ENCODE assay signal across 11 cellular contexts in the genomic region with DNA sequence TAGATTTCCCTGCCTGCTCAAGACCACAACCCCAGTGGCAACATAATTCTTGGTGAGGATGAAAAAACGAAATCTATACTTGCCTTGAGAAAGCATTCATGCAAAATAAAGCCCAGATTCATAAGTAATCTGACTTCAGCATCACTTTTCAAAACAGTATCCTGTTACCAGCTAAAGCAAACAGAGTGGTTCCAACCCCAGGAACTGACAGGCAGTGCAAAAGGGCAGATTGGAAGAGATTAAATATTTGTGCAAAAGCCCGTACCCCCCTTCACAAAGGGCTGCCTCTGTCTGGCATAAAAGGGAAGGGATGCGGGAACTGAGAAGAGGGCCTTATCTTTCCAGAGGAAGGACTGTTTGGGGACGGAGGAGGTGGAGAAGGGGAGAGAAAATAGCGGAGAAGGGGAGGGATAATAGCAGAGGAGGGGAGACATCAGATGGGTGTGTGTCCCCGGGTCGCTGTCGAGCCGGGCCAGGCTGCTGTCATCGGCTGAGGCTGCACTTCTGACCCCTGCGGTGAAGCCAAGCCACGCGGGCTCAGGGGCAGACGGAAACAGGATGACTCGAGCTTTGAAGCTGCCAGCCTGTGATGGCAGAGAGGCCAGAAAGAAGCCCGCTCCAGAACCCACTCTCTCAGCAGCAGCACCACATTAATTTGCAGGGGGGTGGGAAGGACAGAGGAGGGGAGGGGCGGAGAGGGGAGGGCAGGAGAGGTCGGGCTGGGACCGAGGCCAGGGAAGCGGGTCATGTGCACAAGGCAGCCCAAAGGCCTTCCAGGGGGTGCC. TPM values are rescaled to one million over a fixed set of nuclear protein-coding genes. Genes with fewer than 3 reads are reported as not detected.
DNase-seq lines count a peak whose midpoint lies in the region; ATAC-seq and TF ChIP-seq lines count a peak whose summit lies in the region.
"Not testable (repeated sequence)": the region's sequence is repeated elsewhere in the genome, so short reads cannot be mapped to it uniquely, and the experiment has no call there.
"Had no signal": no experiment of that assay in that cellular context is flagged by ENCODE, and none has a peak within 500 bp of the region (broad histone marks: within the 10 kb centered on the region; RNA-seq: fewer than 3 reads in every experiment).

No MANE protein-coding gene starts in this region.

- peaks cover 26% of the 10 kb centered on the region; the same call in 1 of the 2 replicates for H3K27me3 ChIP-seq in SK-N-SH (ENCODE audit: insufficient read depth)
- not testable (repeated sequence) for H3K27me3 ChIP-seq in upper lobe of left lung

- not testable (repeated sequence) for H3K27ac Mint-ChIP-seq in activated naive CD8-positive, alpha-beta T cell treated with anti-CD3 and anti-CD28 coated beads for 36 hours
- peak overlapping the region; percentile 1 for H3K27ac Mint-ChIP-seq in osteocyte (ENCODE audit: unreplicated experiment)

- not testable (repeated sequence) for H3K4me3 Mint-ChIP-seq in activated naive CD8-positive, alpha-beta T cell treated with anti-CD3 and anti-CD28 coated beads for 36 hours
- H3K4me3 Mint-ChIP-seq in osteocyte (ENCODE audit: unreplicated experiment) = peak overlapping the region; percentile 27

- H3K36me3 ChIP-seq in SK-N-SH (replicated peaks in 1 of 2; ENCODE audit: control insufficient read depth in 1 of 2, insufficient read depth in 2 of 2, low read length in 1 of 2); upper lobe of left lung: not testable (repeated sequence)

- TF ChIP-seq RAD21 in SK-N-SH (IDR thresholded peaks at IDR 0.05; ENCODE audit: low read length) = not testable (repeated sequence)

- peak; percentile 78 for ATAC-seq in left lobe of liver
- ATAC-seq in upper lobe of left lung (ENCODE audit: low FRiP score in 2 of 2) = peak; percentile 63 to 78

- not testable (repeated sequence) for TF ChIP-seq EP300 in SK-N-SH (IDR thresholded peaks at IDR 0.05; ENCODE audit: borderline replicate concordance in 1 of 2, low read depth in 1 of 2, low read length in 1 of 2); upper lobe of left lung (IDR thresholded peaks at IDR 0.05)

- H3K27ac ChIP-seq in SK-N-SH (ENCODE audit: low read depth in 2 of 2, low read length in 1 of 2) = peak overlapping the region; percentile 6 to 89; a peak in 3 of 4 replicates
- H3K27ac ChIP-seq in upper lobe of left lung = peak overlapping the region in 2 of 4 donors; percentile 7 to 10

- peaks cover 11% of the 10 kb centered on the region for H3K4me1 Mint-ChIP-seq in activated naive CD8-positive, alpha-beta T cell treated with anti-CD3 and anti-CD28 coated beads for 36 hours
- H3K4me1 Mint-ChIP-seq in osteocyte (ENCODE audit: unreplicated experiment) = peaks cover 20% of the 10 kb centered on the region

- TF ChIP-seq CTCF in SK-N-SH (IDR thresholded peaks at IDR 0.05); osteocyte (IDR thresholded peaks at IDR 0.05); upper lobe of left lung (IDR thresholded peaks at IDR 0.05): not testable (repeated sequence)

- peaks cover 28% of the 10 kb centered on the region for H3K27me3 Mint-ChIP-seq in activated naive CD8-positive, alpha-beta T cell treated with anti-CD3 and anti-CD28 coated beads for 36 hours
- H3K27me3 Mint-ChIP-seq in osteocyte (ENCODE audit: unreplicated experiment) = peaks cover 32% of the 10 kb centered on the region

- H4K20me1 ChIP-seq in SK-N-SH (ENCODE audit: insufficient read depth) = not testable (repeated sequence)

- not testable (repeated sequence) for H3K9me3 Mint-ChIP-seq in activated naive CD8-positive, alpha-beta T cell treated with anti-CD3 and anti-CD28 coated beads for 36 hours; osteocyte (ENCODE audit: unreplicated experiment)

- peak overlapping the region; percentile 7 to 35; a peak in 2 of 4 replicates for H3K4me3 ChIP-seq in SK-N-SH (ENCODE audit: low read depth in 2 of 2, low read length in 1 of 2)
- H3K4me3 ChIP-seq in upper lobe of left lung = peak overlapping the region in 1 of 4 donors; percentile 14

- peak; percentile 51 for DNase-seq in ELF-1 (ENCODE audit: low read depth, low spot score)
- peak in 2 of 3 experiments; percentile 29 to 60 for DNase-seq in NCI-H1417 (lab: John Stamatoyannopoulos, UW)
- peak; percentile 57 for DNase-seq in SK-N-SH
- peak; percentile 32 for DNase-seq in activated naive CD8-positive, alpha-beta T cell treated with anti-CD3 and anti-CD28 coated beads for 36 hours
- peak; percentile 24 for DNase-seq in fibroblast of gingiva (ENCODE audit: low read depth)
- DNase-seq in left lobe of liver (ENCODE audit: low spot score) = peak; percentile 91
- DNase-seq in osteocyte (ENCODE audit: extremely low spot score, unreplicated experiment) = not testable (repeated sequence)
- peak in 1 of 2 donors; percentile 76 for DNase-seq in upper lobe of left lung

- not testable (repeated sequence) for TF ChIP-seq POLR2A in upper lobe of left lung (IDR thresholded peaks at IDR 0.05)

- 4% methylated on average over 20 of the region's 20 CpGs for WGBS in SK-N-SH (ENCODE audit: low lambda C conversion rate)
- WGBS in upper lobe of left lung, 2 donors = 6 to 7% methylated on average over 18 of the region's 20 CpGs

- H3K79me2 ChIP-seq in SK-N-SH (ENCODE audit: insufficient read depth) = not testable (repeated sequence)

- not testable (repeated sequence) for H3K9ac ChIP-seq in SK-N-SH

- POLR2A ChIA-PET in SK-N-SH (lab: Yijun Ruan, JAX) = not testable (repeated sequence)

- H3K36me3 Mint-ChIP-seq in activated naive CD8-positive, alpha-beta T cell treated with anti-CD3 and anti-CD28 coated beads for 36 hours; osteocyte (ENCODE audit: unreplicated experiment): not testable (repeated sequence)

- not testable (repeated sequence) for H2AFZ ChIP-seq in SK-N-SH (ENCODE audit: low read depth)

- not testable (repeated sequence) for H3K9me3 ChIP-seq in SK-N-SH, upper lobe of left lung

- H3K4me1 ChIP-seq in SK-N-SH (ENCODE audit: control insufficient read depth in 1 of 2, insufficient read depth in 2 of 2, low read depth in 1 of 2, low read length in 1 of 2) (peaks cover 0 to 34% of the 10 kb centered on the region in 2 experiments; a peak in 2 of 4 replicates), upper lobe of left lung (peaks cover 6 to 11% (median 8%) of the 10 kb centered on the region in 4 donors)

- H3K4me2 ChIP-seq in SK-N-SH = peak overlapping the region; percentile 83

- H3K9me2 ChIP-seq in SK-N-SH = not testable (repeated sequence)

- CTCF ChIA-PET in SK-N-SH (lab: Yijun Ruan, JAX) = interaction anchor here (0.6 to 3.6 kb wide), 6 partner anchors 13 to 925 kb away, joined by 3 to 19 read pairs (median 4); no protein-coding TSS in a partner anchor

- peaks cover 12% of the 10 kb centered on the region for H3F3A ChIP-seq in SK-N-SH (replicated peaks; ENCODE audit: insufficient read depth)

TF ChIP-seq in SK-N-SH, 30 proteins besides CTCF, POLR2A, EP300 and RAD21:
- TF ChIP-seq TEAD4 (IDR thresholded peaks at IDR 0.05; ENCODE audit: borderline replicate concordance, insufficient read depth) = peak; percentile 11; the same call in 1 of the 2 replicates
- TF ChIP-seq RXRA (IDR thresholded peaks at IDR 0.05; ENCODE audit: borderline replicate concordance, low read depth) = peak; percentile 87; the same call in 1 of the 2 replicates
- peak; percentile 73 for TF ChIP-seq TCF12 (IDR thresholded peaks at IDR 0.05)
- TF ChIP-seq, protein P1, sequence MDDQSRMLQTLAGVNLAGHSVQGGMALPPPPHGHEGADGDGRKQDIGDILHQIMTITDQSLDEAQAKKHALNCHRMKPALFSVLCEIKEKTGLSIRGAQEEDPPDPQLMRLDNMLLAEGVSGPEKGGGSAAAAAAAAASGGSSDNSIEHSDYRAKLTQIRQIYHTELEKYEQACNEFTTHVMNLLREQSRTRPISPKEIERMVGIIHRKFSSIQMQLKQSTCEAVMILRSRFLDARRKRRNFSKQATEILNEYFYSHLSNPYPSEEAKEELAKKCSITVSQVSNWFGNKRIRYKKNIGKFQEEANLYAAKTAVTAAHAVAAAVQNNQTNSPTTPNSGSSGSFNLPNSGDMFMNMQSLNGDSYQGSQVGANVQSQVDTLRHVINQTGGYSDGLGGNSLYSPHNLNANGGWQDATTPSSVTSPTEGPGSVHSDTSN (IDR thresholded peaks at IDR 0.05) = peak; percentile 51
- peak; percentile 79 for TF ChIP-seq GATA2 (CRISPR knock-in tag; IDR thresholded peaks at IDR 0.05)
- peak; percentile 38 for TF ChIP-seq NFIC (IDR thresholded peaks at IDR 0.05; ENCODE audit: borderline replicate concordance)
- TF ChIP-seq JUND (IDR thresholded peaks at IDR 0.05) = peak; percentile 55

RNA-seq across cellular contexts. Expression of gene LYZL1, which starts 29.5 kb away (rescaled TPM):
- not detected in 2 replicates for polyA plus RNA-seq in SK-N-SH (2012; rRNA removed)
- polyA plus RNA-seq in SK-N-SH (2012; cell fraction: cytosol; rRNA removed) = not detected in 2 replicates
- polyA plus RNA-seq in SK-N-SH (2012; cell fraction: nucleus; rRNA removed) = not detected in 2 replicates
- total RNA-seq in activated naive CD8-positive, alpha-beta T cell treated with anti-CD3 and anti-CD28 coated beads for 36 hours = not detected
- total RNA-seq in left lobe of liver = not detected
- total RNA-seq in osteocyte = not detected in 2 replicates
- total RNA-seq in upper lobe of left lung = not detected
- total RNA-seq: CD8-positive, alpha-beta T cell; cerebellum had no signal
- polyA plus RNA-seq: neural cell had no signal
